In genomic region chr21:42245348-42246185, GRCh38 we compare ENCODE assay signal across 13 cellular contexts. TPM values are rescaled to one million over a fixed set of nuclear protein-coding genes. Genes with fewer than 3 reads are reported as not detected.
DNase-seq lines count a peak whose midpoint lies in the region; ATAC-seq and TF ChIP-seq lines count a peak whose summit lies in the region.
"Had no signal": no experiment of that assay in that cellular context is flagged by ENCODE, and none has a peak within 500 bp of the region (broad histone marks: within the 10 kb centered on the region; RNA-seq: fewer than 3 reads in every experiment).

No MANE protein-coding gene starts in this region.

- H3K18ac ChIP-seq in mesendoderm (ENCODE audit: low read length) = no peak overlapping the region

- peaks cover 20% of the 10 kb centered on the region for H3K36me3 Mint-ChIP-seq in CD8-positive, alpha-beta T cell
- H3K36me3 Mint-ChIP-seq in WTC11 = no peaks in the 10 kb centered on the region

- H2BK120ac ChIP-seq in mesendoderm (ENCODE audit: low read depth, low read length) = no peak overlapping the region

- H3K27me3 ChIP-seq in CD8-positive, alpha-beta T cell (ENCODE audit: insufficient read depth, low read length) = no peaks in the 10 kb centered on the region
- H3K27me3 ChIP-seq in mesendoderm (ENCODE audit: insufficient read depth, low read length, poor library complexity) = no peaks in the 10 kb centered on the region
- H3K27me3 ChIP-seq: gastroesophageal sphincter had no signal

- intact Hi-C loops in CD8-positive, alpha-beta T cell (cut with DNase I, micrococcal nuclease) = no loop called here

- POLR2A ChIA-PET in CD8-positive, alpha-beta T cell (lab: Charles Lee) = no interaction called here
- POLR2A ChIA-PET in WTC11 (lab: Charles Lee) = no interaction called here

- H2AK5ac ChIP-seq in mesendoderm (ENCODE audit: low read length) = no peak overlapping the region

- CTCF ChIA-PET in CD8-positive, alpha-beta T cell (lab: Charles Lee) = interaction anchor here (0.9 to 4.9 kb wide), 4 partner anchors 7 to 14 kb away, joined by 3 to 25 read pairs (median 4); no protein-coding TSS in a partner anchor
- CTCF ChIA-PET in WTC11 (lab: Charles Lee) = interaction anchor here (1.0 to 2.8 kb wide), 6 partner anchors 10 to 100 kb away, joined by 3 to 20 read pairs (median 9); no protein-coding TSS in a partner anchor

- H3K4me1 ChIP-seq in CD8-positive, alpha-beta T cell (ENCODE audit: insufficient read depth, low read length) = no peaks in the 10 kb centered on the region
- no peaks in the 10 kb centered on the region for H3K4me1 ChIP-seq in mesendoderm (ENCODE audit: control insufficient read depth, low read depth, low read length)

- H3K56ac ChIP-seq in mesendoderm (ENCODE audit: low read length) = no peak overlapping the region

- no peaks in the 10 kb centered on the region for H3K36me3 ChIP-seq in CD8-positive, alpha-beta T cell (ENCODE audit: insufficient read depth, low read length)
- H3K36me3 ChIP-seq in mesendoderm (ENCODE audit: control insufficient read depth, insufficient read depth, low read length) = no peaks in the 10 kb centered on the region
- H3K36me3 ChIP-seq: gastroesophageal sphincter had no signal

- no peak overlapping the region for H3K27ac ChIP-seq in CD8-positive, alpha-beta T cell (ENCODE audit: low read depth, low read length)
- H3K27ac ChIP-seq in mesendoderm (ENCODE audit: low read depth, low read length) = no peak overlapping the region
- H3K27ac ChIP-seq: gastroesophageal sphincter, PC-9 had no signal

- no peaks in the 10 kb centered on the region for H3K9me3 ChIP-seq in CD8-positive, alpha-beta T cell (ENCODE audit: low read length)
- H3K9me3 ChIP-seq: gastroesophageal sphincter had no signal

- H2BK5ac ChIP-seq in mesendoderm (ENCODE audit: low read length) = no peak overlapping the region

- no peak overlapping the region for H3K4me3 ChIP-seq in CD8-positive, alpha-beta T cell (ENCODE audit: low read depth, low read length)
- H3K4me3 ChIP-seq in mesendoderm (ENCODE audit: low read length) = no peak overlapping the region
- H3K4me3 ChIP-seq: gastroesophageal sphincter, PC-9 had no signal

- H3K27me3 Mint-ChIP-seq in CD8-positive, alpha-beta T cell (ENCODE audit: low read depth) = no peaks in the 10 kb centered on the region
- no peaks in the 10 kb centered on the region; the same call in 1 of the 2 replicates for H3K27me3 Mint-ChIP-seq in WTC11 (ENCODE audit: low read depth)
- H3K27me3 Mint-ChIP-seq: activated naive CD8-positive, alpha-beta T cell treated with anti-CD3 and anti-CD28 coated beads, Interleukin-2, amount 50 U/mL, for 24 hours had no signal

- TF ChIP-seq CTCF in CD8-positive, alpha-beta T cell (IDR thresholded peaks at IDR 0.05) = no peak
- no peak for TF ChIP-seq CTCF in WTC11 (IDR thresholded peaks at IDR 0.05)

- no peaks in the 10 kb centered on the region for H3K9me3 Mint-ChIP-seq in CD8-positive, alpha-beta T cell
- H3K9me3 Mint-ChIP-seq in WTC11 = peaks cover 3% of the 10 kb centered on the region; the same call in 1 of the 2 replicates
- H3K9me3 Mint-ChIP-seq: activated naive CD8-positive, alpha-beta T cell treated with anti-CD3 and anti-CD28 coated beads, Interleukin-2, amount 50 U/mL, for 24 hours had no signal

- H4K8ac ChIP-seq in mesendoderm (ENCODE audit: low read depth, low read length) = no peak overlapping the region

- H3K27ac Mint-ChIP-seq in CD8-positive, alpha-beta T cell = no peak overlapping the region
- H3K27ac Mint-ChIP-seq in WTC11 = no peak overlapping the region
- H3K27ac Mint-ChIP-seq: activated naive CD8-positive, alpha-beta T cell treated with anti-CD3 and anti-CD28 coated beads, Interleukin-2, amount 50 U/mL, for 24 hours had no signal

- peaks cover 25% of the 10 kb centered on the region for H3K4me1 Mint-ChIP-seq in CD8-positive, alpha-beta T cell (ENCODE audit: low read depth)
- H3K4me1 Mint-ChIP-seq in WTC11 = peaks cover 5% of the 10 kb centered on the region; the same call in 1 of the 2 replicates

- H3K4ac ChIP-seq in mesendoderm (ENCODE audit: low read depth, low read length) = no peak overlapping the region

- H3K4me3 Mint-ChIP-seq in CD8-positive, alpha-beta T cell = no peak overlapping the region
- H3K4me3 Mint-ChIP-seq in WTC11 = no peak overlapping the region
- H3K4me3 Mint-ChIP-seq: activated naive CD8-positive, alpha-beta T cell treated with anti-CD3 and anti-CD28 coated beads, Interleukin-2, amount 50 U/mL, for 24 hours had no signal

- no peak overlapping the region for H3K4me2 ChIP-seq in mesendoderm (ENCODE audit: low read length)
- H3K4me2 ChIP-seq: PC-9 had no signal

- DNase-seq in CD8-positive, alpha-beta T cell = no peak
- peak; percentile 48 for DNase-seq in NCI-H1105 (lab: John Stamatoyannopoulos, UW)
- peak; percentile 42 for DNase-seq in WTC11 (ENCODE audit: low spot score)
- peak; percentile 35 for DNase-seq in mesendoderm
- DNase-seq in stimulated activated naive CD4-positive, alpha-beta T cell (lab: John Stamatoyannopoulos, UW) = no peak
- DNase-seq: activated naive CD8-positive, alpha-beta T cell treated with anti-CD3 and anti-CD28 coated beads, Interleukin-2, amount 50 U/mL, for 24 hours; occipital lobe; PC-9; stimulated activated CD4-positive, alpha-beta T cell treated with anti-CD3 and anti-CD28 coated beads, Interleukin-15, amount 100 ng/mL, for 24 hours had no signal

- no peaks in the 10 kb centered on the region for H3K79me2 ChIP-seq in mesendoderm (ENCODE audit: control insufficient read depth, insufficient read depth, low read length)

- H3K9ac ChIP-seq in mesendoderm (ENCODE audit: low read length) = no peak overlapping the region

- WGBS in mesendoderm (ENCODE audit: extremely low coverage, insufficient coverage, low lambda C conversion rate) = no CpG with 5 or more reads among the region's 10 CpGs

- H3K23ac ChIP-seq in mesendoderm (ENCODE audit: low read length) = no peak overlapping the region

- H4K5ac ChIP-seq in mesendoderm (ENCODE audit: low read length) = no peak overlapping the region

- no peaks in the 10 kb centered on the region for H3K79me1 ChIP-seq in mesendoderm (ENCODE audit: low read length)

- ATAC-seq in CD8-positive, alpha-beta T cell = peak; percentile 29
- ATAC-seq in WTC11 (0 out of 2 replicates have a peak, but pooled peaks have one; percentile 30), HG02623 (IDR thresholded peaks at IDR 0.05; ENCODE audit: unreplicated experiment) (no peak), GM19397 (IDR thresholded peaks at IDR 0.05; ENCODE audit: unreplicated experiment) (no peak), GM21737 (IDR thresholded peaks at IDR 0.05; ENCODE audit: unreplicated experiment) (no peak)
- ATAC-seq: activated naive CD8-positive, alpha-beta T cell treated with anti-CD3 and anti-CD28 coated beads, Interleukin-2, amount 50 U/mL, for 24 hours; gastroesophageal sphincter had no signal

- no peak overlapping the region for H2BK15ac ChIP-seq in mesendoderm (replicated peaks; ENCODE audit: low read depth)

TF ChIP-seq in WTC11, 78 proteins besides CTCF, POLR2A, EP300 and RAD21 (continues in another document):
- TF ChIP-seq ZNF281 (CRISPR knock-in tag; IDR thresholded peaks at IDR 0.05) (no peak), EMX1 (CRISPR knock-in tag; IDR thresholded peaks at IDR 0.05) (no peak), KAT7 (CRISPR knock-in tag; IDR thresholded peaks at IDR 0.05; ENCODE audit: borderline replicate concordance) (no peak), OVOL2 (CRISPR knock-in tag; IDR thresholded peaks at IDR 0.05; ENCODE audit: borderline replicate concordance) (no peak), CBFB (CRISPR knock-in tag; IDR thresholded peaks at IDR 0.05; ENCODE audit: low read depth) (no peak), TCF7 (CRISPR knock-in tag; IDR thresholded peaks at IDR 0.05; ENCODE audit: low read depth) (no peak), JUN (CRISPR knock-in tag; IDR thresholded peaks at IDR 0.05) (no peak), MAX (CRISPR knock-in tag; IDR thresholded peaks at IDR 0.05) (peak; percentile 24; the same call in 1 of the 2 replicates), HMGA2 (CRISPR knock-in tag; IDR thresholded peaks at IDR 0.05) (no peak), PREB (CRISPR knock-in tag; IDR thresholded peaks at IDR 0.05; ENCODE audit: borderline replicate concordance) (no peak)

RNA-seq across cellular contexts. Expression of gene ABCG1, which starts 26.6 kb away (rescaled TPM):
- total RNA-seq in CD8-positive, alpha-beta T cell = 100 to 1,000 TPM; 119 to 123 TPM
- 2.9 to 4.0 TPM (median 3.7 TPM) in 3 replicates for total RNA-seq in WTC11 (2021)
- 0.21 TPM for polyA plus RNA-seq in mesendoderm (2013, experiment 1 of 2)
- polyA plus RNA-seq in mesendoderm (2013, experiment 2 of 2) = 0.27 TPM

Comparison
In these comparisons a context has a peak if more than half of its experiments do, and no peak if none do; other contexts are left out.
1. ATAC-seq: peak in CD8-positive, alpha-beta T cell (single experiment) and WTC11 (single experiment); none in HG02623 (single experiment), GM19397 (single experiment) and GM21737 (single experiment).
2. DNase-seq: peak in NCI-H1105 (single experiment), WTC11 (single experiment) and mesendoderm (single experiment); none in CD8-positive, alpha-beta T cell (0 of 7) and stimulated activated naive CD4-positive, alpha-beta T cell (0 of 6).
3. RNA of gene ABCG1, which starts 26.6 kb away (total RNA-seq): 119 to 123 TPM in CD8-positive, alpha-beta T cell; 2.9 to 4.0 TPM in WTC11; every median in the first group is over 10 times any median in the second.